ENCODE assay signal across 10 cellular contexts in genomic region chr19:48630289-48631036, GRCh38. TPM values are rescaled to one million over a fixed set of nuclear protein-coding genes. Genes with fewer than 3 reads are reported as not detected.
DNase-seq lines count a peak whose midpoint lies in the region; ATAC-seq, FAIRE-seq and TF ChIP-seq lines count a peak whose summit lies in the region.
"Had no signal": no experiment of that assay in that cellular context is flagged by ENCODE, and none has a peak within 500 bp of the region (broad histone marks: within the 10 kb centered on the region; RNA-seq: fewer than 3 reads in every experiment).

No MANE protein-coding gene starts in this region.

- TF ChIP-seq POLR2A in GM12891 (IDR thresholded peaks at IDR 0.05; ENCODE audit: low read depth, low read length): no peak

- peaks cover 30% of the 10 kb centered on the region for H3K4me1 Mint-ChIP-seq in nephron

- H3K4me3 Mint-ChIP-seq in nephron: peak overlapping the region; percentile 56 to 71 (median 57)

- no peaks in the 10 kb centered on the region for H3K36me3 Mint-ChIP-seq in nephron (ENCODE audit: low read depth)
- peaks cover 4 to 6% of the 10 kb centered on the region in 2 donors for H3K36me3 Mint-ChIP-seq in activated naive CD4-positive, alpha-beta T cell treated with anti-CD3 and anti-CD28 coated beads, Interleukin-2, amount 50 U/mL, for 72 hours

- H3K27me3 Mint-ChIP-seq in nephron (ENCODE audit: low read depth): no peaks in the 10 kb centered on the region
- H3K27me3 Mint-ChIP-seq: CD4-positive, CD25-positive, alpha-beta regulatory T cell had no signal

- peak; percentile 3 for DNase-seq in stimulated activated CD4-positive, alpha-beta T cell treated with anti-CD3 and anti-CD28 coated beads, Interleukin-4, amount 100 ng/mL, for 24 hours
- no peak for DNase-seq in stimulated activated CD4-positive, alpha-beta T cell treated with anti-CD3 and anti-CD28 coated beads, Interleukin-2, amount 100 ng/mL, for 24 hours
- DNase-seq in fibroblast of gingiva (ENCODE audit: low read depth) (peak; percentile 47), GM12891 (ENCODE audit: insufficient read length, low spot score) (no peak)
- no peak for DNase-seq in activated naive CD4-positive, alpha-beta T cell treated with anti-CD3 and anti-CD28 coated beads, Interleukin-2, amount 50 U/mL, for 72 hours (ENCODE audit: low spot score in 2 of 2)
- DNase-seq in activated CD4-positive, CD25-positive, alpha-beta regulatory T cell (lab: John Stamatoyannopoulos, UW): no peak
- DNase-seq in activated CD8-positive, alpha-beta memory T cell treated with anti-CD3 and anti-CD28 coated beads, Interleukin-2, amount 50 U/mL, for 48 hours: no peak
- DNase-seq: CD4-positive, CD25-positive, alpha-beta regulatory T cell; T-helper 1 cell had no signal

- TF ChIP-seq CTCF in nephron (IDR thresholded peaks at IDR 0.05; ENCODE audit: unreplicated experiment in 3 of 3): peak in 1 of 3 experiments; percentile 33

- H3K9me3 Mint-ChIP-seq in nephron: no peaks in the 10 kb centered on the region
- no peaks in the 10 kb centered on the region for H3K9me3 Mint-ChIP-seq in activated naive CD4-positive, alpha-beta T cell treated with anti-CD3 and anti-CD28 coated beads, Interleukin-2, amount 50 U/mL, for 72 hours
- H3K9me3 Mint-ChIP-seq: CD4-positive, CD25-positive, alpha-beta regulatory T cell had no signal

- no peak for ATAC-seq in activated naive CD4-positive, alpha-beta T cell treated with anti-CD3 and anti-CD28 coated beads, Interleukin-2, amount 50 U/mL, for 72 hours

- H3K27ac Mint-ChIP-seq in nephron: peak overlapping the region; percentile 53 to 87 (median 71)
- peak overlapping the region in 1 of 2 donors; percentile 79 for H3K27ac Mint-ChIP-seq in activated naive CD4-positive, alpha-beta T cell treated with anti-CD3 and anti-CD28 coated beads, Interleukin-2, amount 50 U/mL, for 72 hours

- FAIRE-seq in GM12891 (lab: Jason Lieb, UNC): no peak

TF ChIP-seq in GM12891, 5 proteins besides CTCF, POLR2A, EP300 and RAD21:
- no peak for TF ChIP-seq POU2F2 (IDR thresholded peaks at IDR 0.05; ENCODE audit: low read depth, low read length)
- TF ChIP-seq TAF1 (IDR thresholded peaks at IDR 0.05; ENCODE audit: low read depth, low read length): no peak
- TF ChIP-seq SPI1 (IDR thresholded peaks at IDR 0.05; ENCODE audit: low read depth, low read length): no peak
- no peak for TF ChIP-seq PAX5 (IDR thresholded peaks at IDR 0.05; ENCODE audit: insufficient read depth, low read length, severe bottlenecking)
- no peak for TF ChIP-seq POLR2AphosphoS5 (IDR thresholded peaks at IDR 0.05; ENCODE audit: low read depth, low read length)
TF ChIP-seq in GM12891: peak in this region for 0.

RNA-seq across cellular contexts. Expression of gene DBP, which starts 6.7 kb away (rescaled TPM):
- polyA plus RNA-seq in GM12891 (2012; ENCODE audit: low read depth, missing spikeins): 6.5 TPM
- total RNA-seq in activated naive CD4-positive, alpha-beta T cell treated with anti-CD3 and anti-CD28 coated beads, Interleukin-2, amount 50 U/mL, for 72 hours: 10 to 100 TPM; 10.5 to 16.9 TPM

RNA-seq across cellular contexts. Expression of gene SPHK2, which starts 11.2 kb away (rescaled TPM):
- polyA plus RNA-seq in GM12891 (2012; ENCODE audit: low read depth, missing spikeins): 12.4 TPM
- 10 to 100 TPM; 25.7 to 40.4 TPM for total RNA-seq in activated naive CD4-positive, alpha-beta T cell treated with anti-CD3 and anti-CD28 coated beads, Interleukin-2, amount 50 U/mL, for 72 hours

RNA-seq across cellular contexts. Expression of gene RPL18, which starts 11.5 kb away (rescaled TPM):
- polyA plus RNA-seq in GM12891 (2012; ENCODE audit: low read depth, missing spikeins): 3,629 TPM
- total RNA-seq in activated naive CD4-positive, alpha-beta T cell treated with anti-CD3 and anti-CD28 coated beads, Interleukin-2, amount 50 U/mL, for 72 hours: 1,000 to 10,000 TPM; 2,030 to 2,264 TPM

RNA-seq across cellular contexts. Expression of gene CA11, which starts 15.5 kb away (rescaled TPM):
- polyA plus RNA-seq in GM12891 (2012; ENCODE audit: low read depth, missing spikeins): 9.8 TPM
- 10 to 100 TPM in 1 of 2 donors, 1 to 10 TPM in 1; 7.9 to 10.9 TPM for total RNA-seq in activated naive CD4-positive, alpha-beta T cell treated with anti-CD3 and anti-CD28 coated beads, Interleukin-2, amount 50 U/mL, for 72 hours

RNA-seq across cellular contexts. Expression of gene FAM83E, which starts 15.6 kb away (rescaled TPM):
- not detected for polyA plus RNA-seq in GM12891 (2012; ENCODE audit: low read depth, missing spikeins)
- 1 to 10 TPM; 5.5 to 9.1 TPM for total RNA-seq in activated naive CD4-positive, alpha-beta T cell treated with anti-CD3 and anti-CD28 coated beads, Interleukin-2, amount 50 U/mL, for 72 hours

Comparison
In these comparisons a context has a peak if more than half of its experiments do, and no peak if none do; other contexts are left out.
1. DNase-seq: peak in stimulated activated CD4-positive, alpha-beta T cell treated with anti-CD3 and anti-CD28 coated beads, Interleukin-4, amount 100 ng/mL, for 24 hours (single experiment) and fibroblast of gingiva (single experiment); none in stimulated activated CD4-positive, alpha-beta T cell treated with anti-CD3 and anti-CD28 coated beads, Interleukin-2, amount 100 ng/mL, for 24 hours (0 of 2), GM12891 (single experiment), activated naive CD4-positive, alpha-beta T cell treated with anti-CD3 and anti-CD28 coated beads, Interleukin-2, amount 50 U/mL, for 72 hours (0 of 2), activated CD4-positive, CD25-positive, alpha-beta regulatory T cell (0 of 4) and activated CD8-positive, alpha-beta memory T cell treated with anti-CD3 and anti-CD28 coated beads, Interleukin-2, amount 50 U/mL, for 48 hours (single experiment).